In the genomic region with DNA sequence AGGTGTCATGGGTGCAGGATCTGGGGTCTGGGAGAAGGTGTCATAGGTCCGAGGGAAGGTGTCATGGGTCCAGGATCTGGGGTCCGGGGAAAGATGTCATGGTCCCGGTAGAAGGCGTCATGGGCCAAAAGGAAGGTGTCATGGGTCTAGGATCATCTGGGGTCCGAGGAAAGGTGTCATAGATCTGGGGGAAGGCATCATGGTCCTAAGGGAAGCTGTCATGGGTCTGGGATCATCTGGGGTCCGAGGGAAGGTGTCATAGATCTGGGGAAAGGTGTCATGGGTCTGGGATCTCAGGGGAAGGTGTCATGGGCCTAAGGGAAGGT, we compare ENCODE assay signal across 9 cellular contexts. TPM values are rescaled to one million over a fixed set of nuclear protein-coding genes. Genes with fewer than 3 reads are reported as not detected.
DNase-seq lines count a peak whose midpoint lies in the region; ATAC-seq and TF ChIP-seq lines count a peak whose summit lies in the region.
"Had no signal": no experiment of that assay in that cellular context is flagged by ENCODE, and none has a peak within 500 bp of the region (broad histone marks: within the 10 kb centered on the region; RNA-seq: fewer than 3 reads in every experiment).

No MANE protein-coding gene starts in this region.

- no peak for TF ChIP-seq CTCF in fibroblast of lung (conservative IDR thresholded peaks at IDR 0.05 in 1 of 2, IDR thresholded peaks at IDR 0.05 in 1 of 2; ENCODE audit: low read depth in 1 of 2, low read length in 2 of 2)
- TF ChIP-seq CTCF in omental fat pad (IDR thresholded peaks at IDR 0.05): no peak

- peaks cover 13% of the 10 kb centered on the region for H3K4me1 ChIP-seq in fibroblast of lung (ENCODE audit: control insufficient read depth, extremely low read depth, insufficient read depth, low read length)
- H3K4me1 ChIP-seq in rectal smooth muscle tissue (ENCODE audit: control insufficient read depth, insufficient read depth, low read length): peaks cover 15% of the 10 kb centered on the region

- H3K4me3 ChIP-seq in GM08714 (ENCODE audit: low read length) (peak overlapping the region; percentile 77), fibroblast of lung (replicated peaks in 1 of 4; ENCODE audit: control extremely low read depth in 1 of 4, insufficient read depth in 1 of 4, low read depth in 3 of 4, low read length in 4 of 4) (peak overlapping the region; percentile 57 to 88 (median 86)), rectal smooth muscle tissue (ENCODE audit: low read length) (peak overlapping the region; percentile 90)

- no peaks in the 10 kb centered on the region for H3K9me3 ChIP-seq in fibroblast of lung (ENCODE audit: control insufficient read depth, insufficient read depth, low read depth, low read length)

- H3K9ac ChIP-seq in fibroblast of lung (ENCODE audit: insufficient read depth, low read length) (peak overlapping the region; percentile 74), rectal smooth muscle tissue (ENCODE audit: low read length) (peak overlapping the region; percentile 94)

- ATAC-seq in omental fat pad (ENCODE audit: low FRiP score): no peak

- H3K36me3 ChIP-seq in fibroblast of lung (ENCODE audit: control insufficient read depth, insufficient read depth, low read length) (no peaks in the 10 kb centered on the region), rectal smooth muscle tissue (ENCODE audit: control insufficient read depth, insufficient read depth, low read length) (peaks cover 2% of the 10 kb centered on the region)

- H3K4me2 ChIP-seq in fibroblast of lung (ENCODE audit: extremely low read depth, insufficient read depth, low read length): peak overlapping the region; percentile 99

- peaks cover 19% of the 10 kb centered on the region for H3K79me2 ChIP-seq in fibroblast of lung (ENCODE audit: control insufficient read depth, insufficient read depth, low read length)

- H3K27me3 ChIP-seq in fibroblast of lung (ENCODE audit: control insufficient read depth, insufficient read depth, low read length): no peaks in the 10 kb centered on the region
- H3K27me3 ChIP-seq in rectal smooth muscle tissue (ENCODE audit: control insufficient read depth, insufficient read depth, low read length): no peaks in the 10 kb centered on the region

- DNase-seq in SK-N-DZ (ENCODE audit: low spot score): peak; percentile 24
- DNase-seq in fibroblast of lung (ENCODE audit: low read depth in 2 of 2): no peak
- DNase-seq in omental fat pad (ENCODE audit: low spot score): no peak
- no peak for DNase-seq in NCI-H748 (lab: John Stamatoyannopoulos, UW; ENCODE audit: unreplicated experiment)
- DNase-seq in NOMO-1 treated with DMSO at 0.1 percent for 48 hours (lab: John Stamatoyannopoulos, UW; ENCODE audit: unreplicated experiment): no peak
- no peak for DNase-seq in hypothalamus (lab: John Stamatoyannopoulos, UW)
- DNase-seq: OCI-M1 had no signal

- H2AFZ ChIP-seq in fibroblast of lung (ENCODE audit: low read length): no peak overlapping the region

- H3K27ac ChIP-seq in fibroblast of lung (ENCODE audit: insufficient read depth, low read length): peak overlapping the region; percentile 61
- H3K27ac ChIP-seq in rectal smooth muscle tissue (ENCODE audit: low read depth, low read length): peak overlapping the region; percentile 69

- no peaks in the 10 kb centered on the region for H4K20me1 ChIP-seq in fibroblast of lung (ENCODE audit: control insufficient read depth, extremely low read depth, insufficient read depth, low read length)

RNA-seq across cellular contexts. Expression of gene RAB40C, which starts 1.0 kb away (rescaled TPM):
- polyA plus RNA-seq in SK-N-DZ (2014; cell fraction: cytosol; rRNA removed): 23.8 and 35.5 TPM in 2 replicates
- polyA plus RNA-seq in SK-N-DZ (2014; cell fraction: nucleus; rRNA removed): 41.2 and 43.2 TPM in 2 replicates
- total RNA-seq in fibroblast of lung (9.8 and 11.6 TPM in 2 replicates), omental fat pad (10 to 100 TPM; 11.6 to 20.6 (median 14.8) TPM)
- polyA plus RNA-seq in fibroblast of lung: 3.2 and 3.7 TPM in 2 replicates
- polyA plus RNA-seq in fibroblast of lung (2012): 8.3 and 10.1 TPM in 2 replicates
- polyA minus RNA-seq in fibroblast of lung (ENCODE audit: low replicate concordance): 6.1 and 9.7 TPM in 2 replicates

RNA-seq across cellular contexts. Expression of gene PIGQ, which starts 21.1 kb away (rescaled TPM):
- polyA plus RNA-seq in SK-N-DZ (2014; cell fraction: cytosol; rRNA removed): 25.3 and 35.9 TPM in 2 replicates
- 138 and 159 TPM in 2 replicates for polyA plus RNA-seq in SK-N-DZ (2014; cell fraction: nucleus; rRNA removed)
- total RNA-seq in fibroblast of lung: 20.5 and 22.3 TPM in 2 replicates
- polyA plus RNA-seq in fibroblast of lung: 11.2 and 13.0 TPM in 2 replicates
- polyA plus RNA-seq in fibroblast of lung (2012): 14.7 and 21.0 TPM in 2 replicates
- 26.8 and 47.5 TPM in 2 replicates for polyA minus RNA-seq in fibroblast of lung (ENCODE audit: low replicate concordance)
- 10 to 100 TPM; 22.0 to 25.1 (median 23.8) TPM for total RNA-seq in omental fat pad

RNA-seq across cellular contexts. Expression of gene NHLRC4, which starts 24.0 kb away (rescaled TPM):
- polyA plus RNA-seq in SK-N-DZ (2014; cell fraction: cytosol; rRNA removed): 1.3 and 1.8 TPM in 2 replicates
- 2.8 and 3.7 TPM in 2 replicates for polyA plus RNA-seq in SK-N-DZ (2014; cell fraction: nucleus; rRNA removed)
- total RNA-seq in fibroblast of lung: 2.1 and 3.3 TPM in 2 replicates
- polyA plus RNA-seq in fibroblast of lung: 0.34 and 0.66 TPM in 2 replicates
- polyA plus RNA-seq in fibroblast of lung (2012): 1.0 and 1.5 TPM in 2 replicates
- 0.30 and 0.63 TPM in 2 replicates for polyA minus RNA-seq in fibroblast of lung (ENCODE audit: low replicate concordance)
- total RNA-seq in omental fat pad: 1 to 10 TPM in 3 of 4 donors, under 1 TPM in 1; 0.24 to 5.5 (median 1.2) TPM

RNA-seq across cellular contexts. Expression of gene PRR35, which starts 30.6 kb away (rescaled TPM):
- polyA plus RNA-seq in SK-N-DZ (2014; cell fraction: cytosol; rRNA removed): 0.06 and 0.24 TPM in 2 replicates
- not detected in 2 replicates for polyA plus RNA-seq in SK-N-DZ (2014; cell fraction: nucleus; rRNA removed)
- total RNA-seq in fibroblast of lung (not detected in 2 replicates), omental fat pad (under 1 TPM in 1 of 4 donors, not detected in 3; 0.19 TPM)
- not detected in 2 replicates for polyA plus RNA-seq in fibroblast of lung
- not detected in 2 replicates for polyA plus RNA-seq in fibroblast of lung (2012)
- polyA minus RNA-seq in fibroblast of lung (ENCODE audit: low replicate concordance): not detected in 2 replicates

RNA-seq across cellular contexts. Expression of gene WFIKKN1, which starts 39.9 kb away (rescaled TPM):
- 4.0 and 5.7 TPM in 2 replicates for polyA plus RNA-seq in SK-N-DZ (2014; cell fraction: cytosol; rRNA removed)
- 5.5 and 7.7 TPM in 2 replicates for polyA plus RNA-seq in SK-N-DZ (2014; cell fraction: nucleus; rRNA removed)
- total RNA-seq in fibroblast of lung (under 0.01 and 0.17 TPM in 2 replicates), omental fat pad (under 1 TPM in 3 of 4 donors, not detected in 1; 0.19 to 0.63 (median 0.25) TPM)
- not detected in 2 replicates for polyA plus RNA-seq in fibroblast of lung
- 0.07 TPM in 1 of 2 replicates, not detected in the other for polyA plus RNA-seq in fibroblast of lung (2012)
- polyA minus RNA-seq in fibroblast of lung (ENCODE audit: low replicate concordance): not detected in 2 replicates
